In the genomic region with DNA sequence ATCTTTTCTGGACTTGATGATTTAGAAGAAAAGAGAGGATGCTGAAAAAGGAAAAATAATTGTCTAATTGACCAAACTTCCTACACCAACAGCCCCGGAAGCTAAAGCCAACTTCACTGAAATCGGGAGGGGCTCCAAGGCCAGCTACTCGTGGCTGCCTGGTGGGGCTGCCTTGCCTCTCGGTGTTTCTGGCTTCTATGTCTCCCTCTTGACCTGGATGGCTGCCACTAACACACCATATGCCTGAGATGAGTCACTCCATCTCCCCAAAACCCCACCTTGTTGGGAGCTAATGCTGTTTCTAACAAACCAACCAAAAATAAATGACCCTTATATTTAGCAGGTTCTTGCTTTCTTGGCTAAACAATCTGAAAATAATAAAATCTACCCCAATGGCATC, we compare ENCODE assay signal across 12 cellular contexts.
DNase-seq lines count a peak whose midpoint lies in the region; ATAC-seq and TF ChIP-seq lines count a peak whose summit lies in the region.
"Had no signal": no experiment of that assay in that cellular context is flagged by ENCODE, and none has a peak within 500 bp of the region (broad histone marks: within the 10 kb centered on the region; RNA-seq: fewer than 3 reads in every experiment).

No MANE protein-coding gene starts in this region.

- peaks cover 5% of the 10 kb centered on the region for H3K9me3 Mint-ChIP-seq in activated naive CD4-positive, alpha-beta T cell treated with anti-CD3 and anti-CD28 coated beads, Interleukin-2, amount 10 ng/mL, durations not matched to agents 7 days and 5 days
- H3K9me3 Mint-ChIP-seq in WTC11: no peaks in the 10 kb centered on the region
- H3K9me3 Mint-ChIP-seq: type B pancreatic cell had no signal

- no peaks in the 10 kb centered on the region for H3F3A ChIP-seq in MM.1S (ENCODE audit: insufficient read depth, low read length)

- H3K27me3 Mint-ChIP-seq in activated naive CD4-positive, alpha-beta T cell treated with anti-CD3 and anti-CD28 coated beads, Interleukin-2, amount 10 ng/mL, durations not matched to agents 7 days and 5 days: no peaks in the 10 kb centered on the region
- H3K27me3 Mint-ChIP-seq in WTC11 (ENCODE audit: low read depth): no peaks in the 10 kb centered on the region
- H3K27me3 Mint-ChIP-seq: type B pancreatic cell had no signal

- no peak overlapping the region for H3K9ac ChIP-seq in MM.1S (ENCODE audit: low read length)

- WGBS in testis, 2 donors: 30 to 35% methylated on average over 4 of the region's 4 CpGs

- POLR2A ChIA-PET in WTC11 (lab: Charles Lee): no interaction called here

- H3K27me3 ChIP-seq in foreskin keratinocyte (no peaks in the 10 kb centered on the region), testis (no peaks in the 10 kb centered on the region), MM.1S (replicated peaks; ENCODE audit: insufficient read depth, low read length) (no peaks in the 10 kb centered on the region)
- H3K27me3 ChIP-seq: colonic mucosa had no signal

- TF ChIP-seq CTCF in WTC11 (IDR thresholded peaks at IDR 0.05) (no peak), foreskin keratinocyte (conservative IDR thresholded peaks at IDR 0.05) (no peak), testis (IDR thresholded peaks at IDR 0.05) (no peak), MM.1S (IDR thresholded peaks at IDR 0.05; ENCODE audit: low read length) (no peak)

- peaks cover 74% of the 10 kb centered on the region for H3K4me1 Mint-ChIP-seq in activated naive CD4-positive, alpha-beta T cell treated with anti-CD3 and anti-CD28 coated beads, Interleukin-2, amount 10 ng/mL, durations not matched to agents 7 days and 5 days
- peaks cover 56% of the 10 kb centered on the region for H3K4me1 Mint-ChIP-seq in WTC11

- ATAC-seq in WTC11 (no peak), foreskin keratinocyte (peak; percentile 29)

- H3K27ac Mint-ChIP-seq in activated naive CD4-positive, alpha-beta T cell treated with anti-CD3 and anti-CD28 coated beads, Interleukin-2, amount 10 ng/mL, durations not matched to agents 7 days and 5 days: peak overlapping the region; percentile 82
- peak overlapping the region; percentile 39; the same call in 1 of the 2 replicates for H3K27ac Mint-ChIP-seq in WTC11
- H3K27ac Mint-ChIP-seq: type B pancreatic cell had no signal

- H3K9me3 ChIP-seq in testis: no peaks in the 10 kb centered on the region
- no peaks in the 10 kb centered on the region for H3K9me3 ChIP-seq in MM.1S (replicated peaks; ENCODE audit: insufficient read depth, low read length)
- H3K9me3 ChIP-seq: colonic mucosa had no signal

- H2AFZ ChIP-seq in MM.1S (ENCODE audit: low read length): no peak overlapping the region

- H3K27ac ChIP-seq in foreskin keratinocyte: peak overlapping the region; percentile 28
- peak overlapping the region in 1 of 2 donors; percentile 34 for H3K27ac ChIP-seq in testis
- no peak overlapping the region for H3K27ac ChIP-seq in MM.1S (ENCODE audit: low read length)
- H3K27ac ChIP-seq: colonic mucosa had no signal

- no peak overlapping the region for H3K4me2 ChIP-seq in MM.1S (ENCODE audit: low read depth, low read length)

- H3K36me3 Mint-ChIP-seq in activated naive CD4-positive, alpha-beta T cell treated with anti-CD3 and anti-CD28 coated beads, Interleukin-2, amount 10 ng/mL, durations not matched to agents 7 days and 5 days: peaks cover 64% of the 10 kb centered on the region
- H3K36me3 Mint-ChIP-seq in WTC11: peaks cover 5% of the 10 kb centered on the region

- no peaks in the 10 kb centered on the region for H3K9me2 ChIP-seq in MM.1S (replicated peaks; ENCODE audit: insufficient read depth, low read length)

- no peak for DNase-seq in activated naive CD4-positive, alpha-beta T cell treated with anti-CD3 and anti-CD28 coated beads, Interleukin-2, amount 10 ng/mL, durations not matched to agents 7 days and 5 days
- DNase-seq in activated naive CD4-positive, alpha-beta T cell treated with Interleukin-2 at 50 U/mL for 16 hours: no peak
- DNase-seq in WTC11 (ENCODE audit: low spot score) (no peak), foreskin keratinocyte (no peak), testis (peak; percentile 49), NK-92 (lab: John Stamatoyannopoulos, UW; ENCODE audit: unreplicated experiment) (no peak), DMS79 (lab: John Stamatoyannopoulos, UW) (no peak), MM.1S (no peak)
- DNase-seq: colonic mucosa, NCI-H1417 treated with DMSO at 0.1 percent for 48 hours, T-helper 9 cell had no signal

- H3K36me3 ChIP-seq in testis (ENCODE audit: low read depth, missing control alignments): no peaks in the 10 kb centered on the region
- H3K36me3 ChIP-seq in MM.1S (replicated peaks; ENCODE audit: insufficient read depth, low read length): no peaks in the 10 kb centered on the region

- CTCF ChIA-PET in activated naive CD4-positive, alpha-beta T cell treated with anti-CD3 and anti-CD28 coated beads, Interleukin-2, amount 10 ng/mL, durations not matched to agents 7 days and 5 days (lab: Charles Lee): interaction anchor here (0.5 to 1.8 kb wide), 6 partner anchors 9 to 211 kb away, joined by 3 to 5 read pairs (median 3); no protein-coding TSS in a partner anchor
- CTCF ChIA-PET in WTC11 (lab: Charles Lee): interaction anchor here (1.0 kb wide), 1 partner anchor 21 kb away, joined by 3 read pairs; no protein-coding TSS in a partner anchor

- no peak overlapping the region for H3K4me3 Mint-ChIP-seq in activated naive CD4-positive, alpha-beta T cell treated with anti-CD3 and anti-CD28 coated beads, Interleukin-2, amount 10 ng/mL, durations not matched to agents 7 days and 5 days
- no peak overlapping the region for H3K4me3 Mint-ChIP-seq in WTC11
- H3K4me3 Mint-ChIP-seq: type B pancreatic cell had no signal

- H3K4me3 ChIP-seq in testis (no peak overlapping the region), MM.1S (ENCODE audit: low read length) (no peak overlapping the region)
- H3K4me3 ChIP-seq: colonic mucosa had no signal

- intact Hi-C loops in testis (cut with DNase I; ENCODE audit: low total_unique reads): no loop called here

- no peaks in the 10 kb centered on the region for H3K79me2 ChIP-seq in MM.1S (ENCODE audit: low read length)

- H3K4me1 ChIP-seq in foreskin keratinocyte (peaks cover 14% of the 10 kb centered on the region), testis (peaks cover 23% of the 10 kb centered on the region), MM.1S (ENCODE audit: low read length) (peaks cover 24% of the 10 kb centered on the region)

- no peak for TF ChIP-seq POLR2A in testis (IDR thresholded peaks at IDR 0.05)

- no peaks in the 10 kb centered on the region for H4K20me1 ChIP-seq in MM.1S (ENCODE audit: insufficient read depth, low read length)

TF ChIP-seq in WTC11, 78 proteins besides CTCF, POLR2A, EP300 and RAD21:
- TF ChIP-seq FOXK1 (CRISPR knock-in tag; IDR thresholded peaks at IDR 0.05) (no peak), CREB1 (CRISPR knock-in tag; IDR thresholded peaks at IDR 0.05) (no peak)
